ENCODE assay signal across 1 cellular context in the genomic region with DNA sequence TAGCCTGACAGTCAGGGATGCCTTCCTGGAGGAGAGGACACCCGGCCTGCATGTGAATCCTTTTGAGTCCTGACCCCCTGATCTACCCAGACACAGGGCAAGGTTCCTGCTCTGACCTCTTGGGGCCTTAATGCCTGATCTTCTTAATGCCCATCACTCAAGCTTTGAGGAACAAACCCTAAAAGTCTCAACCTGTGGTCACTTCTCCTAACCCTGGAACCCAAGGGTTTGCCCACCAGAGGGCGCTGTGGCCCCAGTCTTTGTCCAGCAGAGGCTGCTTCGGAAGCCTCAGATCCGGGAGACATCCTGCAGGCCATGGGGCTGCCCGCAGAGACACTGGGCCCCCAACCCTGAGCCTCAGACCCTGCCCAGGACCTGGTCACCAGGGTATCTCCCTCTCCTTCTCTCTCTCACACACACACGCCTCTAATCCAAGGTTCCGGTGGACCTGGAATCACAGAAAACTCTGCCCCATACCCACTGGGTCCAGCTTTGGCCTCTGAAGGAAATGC.
TF ChIP-seq lines count a peak whose summit lies in the region.

No MANE protein-coding gene starts in this region.

TF ChIP-seq in SK-N-SH, 30 proteins besides CTCF, POLR2A, EP300 and RAD21 (continued from another document):
- TF ChIP-seq IRF3 (IDR thresholded peaks at IDR 0.05; ENCODE audit: low read depth, low read length) = no peak
